1 cellular context compared by ENCODE assay signal in the genomic region with DNA sequence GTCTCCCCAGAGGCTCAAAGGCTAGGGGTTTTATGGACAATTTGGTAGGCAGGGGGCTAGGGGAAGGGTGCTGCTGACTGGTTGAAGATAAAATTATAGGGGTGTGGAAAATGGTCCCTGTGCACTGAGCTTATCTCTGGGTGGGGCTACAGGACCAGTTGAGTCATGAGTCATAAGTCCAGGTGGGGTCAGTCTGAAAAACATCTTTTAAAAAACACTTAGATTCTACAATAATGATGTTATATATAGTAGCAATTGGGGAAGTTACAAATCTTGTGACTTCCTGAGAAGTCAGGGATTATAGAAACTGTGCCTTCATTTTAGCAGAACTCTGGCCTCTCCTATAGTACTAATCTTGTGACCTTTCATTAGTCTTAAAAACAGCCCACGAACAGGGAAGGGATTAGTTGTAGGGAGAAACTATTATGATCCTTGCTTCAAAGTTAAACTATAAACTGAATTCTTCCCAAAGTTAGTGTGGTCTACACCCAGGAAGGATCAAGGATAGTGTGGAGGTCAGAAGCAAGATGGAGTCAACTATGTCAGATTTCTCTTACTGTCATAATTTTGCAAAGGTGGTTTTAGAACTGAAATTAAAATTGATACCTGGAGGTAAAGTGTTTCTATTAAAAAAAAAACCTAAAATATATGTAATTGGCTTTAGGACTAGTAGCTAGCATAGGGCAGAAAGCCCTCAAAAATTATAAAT.
TF ChIP-seq lines count a peak whose summit lies in the region.

No MANE protein-coding gene starts in this region.

TF ChIP-seq in K562, 482 proteins besides CTCF, POLR2A, EP300 and RAD21 (continued from another document and continues in another):
- TF ChIP-seq, protein P1, sequence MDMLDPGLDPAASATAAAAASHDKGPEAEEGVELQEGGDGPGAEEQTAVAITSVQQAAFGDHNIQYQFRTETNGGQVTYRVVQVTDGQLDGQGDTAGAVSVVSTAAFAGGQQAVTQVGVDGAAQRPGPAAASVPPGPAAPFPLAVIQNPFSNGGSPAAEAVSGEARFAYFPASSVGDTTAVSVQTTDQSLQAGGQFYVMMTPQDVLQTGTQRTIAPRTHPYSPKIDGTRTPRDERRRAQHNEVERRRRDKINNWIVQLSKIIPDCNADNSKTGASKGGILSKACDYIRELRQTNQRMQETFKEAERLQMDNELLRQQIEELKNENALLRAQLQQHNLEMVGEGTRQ (CRISPR knock-in tag; IDR thresholded peaks at IDR 0.05) = no peak
- TF ChIP-seq RFX7 (CRISPR knock-in tag; IDR thresholded peaks at IDR 0.05) (no peak), TOE1 (IDR thresholded peaks at IDR 0.05; ENCODE audit: borderline replicate concordance) (no peak), TOE1 (CRISPR knock-in tag; IDR thresholded peaks at IDR 0.05; ENCODE audit: borderline replicate concordance, low read depth) (no peak), MTA1 (IDR thresholded peaks at IDR 0.05; ENCODE audit: borderline replicate concordance) (no peak), COPS2 (conservative IDR thresholded peaks at IDR 0.05) (no peak), ELF1 (tag; IDR thresholded peaks at IDR 0.05) (no peak), ESRRA (IDR thresholded peaks at IDR 0.05; ENCODE audit: borderline replicate concordance, low read depth) (no peak), MTA3 (IDR thresholded peaks at IDR 0.05; ENCODE audit: borderline replicate concordance) (no peak), PTTG1 (tag; IDR thresholded peaks at IDR 0.05; ENCODE audit: low read depth) (peak; percentile 59; the same call in 1 of the 2 replicates), SPI1 (IDR thresholded peaks at IDR 0.05; ENCODE audit: borderline replicate concordance, low read depth, low read length) (no peak), HMG20A (CRISPR knock-in tag; conservative IDR thresholded peaks at IDR 0.05) (no peak), POLR3G (IDR thresholded peaks at IDR 0.05; ENCODE audit: extremely low read depth, insufficient read length, insufficient replicate concordance) (no peak), EP400 (IDR thresholded peaks at IDR 0.05) (no peak), TEAD1 (CRISPR knock-in tag; IDR thresholded peaks at IDR 0.05) (no peak), HNRNPH1 (optimal IDR thresholded peaks at IDR 0.05; ENCODE audit: low read depth, low read length) (no peak), ZNF143 (CRISPR knock-in tag; IDR thresholded peaks at IDR 0.05) (no peak), JUNB (CRISPR knock-in tag; conservative IDR thresholded peaks at IDR 0.05) (no peak), CXXC5 (CRISPR knock-in tag; IDR thresholded peaks at IDR 0.05) (peak; percentile 53), KLF6 (CRISPR knock-in tag; IDR thresholded peaks at IDR 0.05; ENCODE audit: borderline replicate concordance) (0 out of 2 replicates have a peak, but pooled peaks have one; percentile 33), PCBP2 (IDR thresholded peaks at IDR 0.05; ENCODE audit: low read depth, low read length, poor library complexity, severe bottlenecking) (no peak), SMAD4 (CRISPR knock-in tag; conservative IDR thresholded peaks at IDR 0.05) (peak; percentile 60), ATF7 (IDR thresholded peaks at IDR 0.05) (no peak), NR2C2 (CRISPR knock-in tag; IDR thresholded peaks at IDR 0.05) (no peak), NR2C2 (tag; IDR thresholded peaks at IDR 0.05) (no peak), ZFP36 (IDR thresholded peaks at IDR 0.05; ENCODE audit: low read depth, low read length, partially characterized antibody) (no peak), CBFA2T3 (IDR thresholded peaks at IDR 0.05) (peak; percentile 49), CBFA2T2 (conservative IDR thresholded peaks at IDR 0.05) (0 out of 2 replicates have a peak, but pooled peaks have one; percentile 15), ZNF561 (CRISPR knock-in tag; conservative IDR thresholded peaks at IDR 0.05) (no peak), GATAD2A (IDR thresholded peaks at IDR 0.05) (no peak), CEBPG (CRISPR knock-in tag; IDR thresholded peaks at IDR 0.05) (no peak), CEBPG (tag; conservative IDR thresholded peaks at IDR 0.05 in 1 of 2, IDR thresholded peaks at IDR 0.05 in 1 of 2) (no peak), RBM22 (IDR thresholded peaks at IDR 0.05; ENCODE audit: low read depth, low read length, poor library complexity, severe bottlenecking) (no peak), PHF21A (IDR thresholded peaks at IDR 0.05; ENCODE audit: borderline replicate concordance, low read depth) (no peak), ZNF217 (CRISPR knock-in tag; IDR thresholded peaks at IDR 0.05) (no peak), ZNF589 (CRISPR knock-in tag; IDR thresholded peaks at IDR 0.05; ENCODE audit: low read depth) (no peak), KDM5B (IDR thresholded peaks at IDR 0.05; ENCODE audit: insufficient replicate concordance, low read depth, low read length) (no peak), ZNF224 (CRISPR knock-in tag; IDR thresholded peaks at IDR 0.05) (no peak)
- TF ChIP-seq, protein P2, sequence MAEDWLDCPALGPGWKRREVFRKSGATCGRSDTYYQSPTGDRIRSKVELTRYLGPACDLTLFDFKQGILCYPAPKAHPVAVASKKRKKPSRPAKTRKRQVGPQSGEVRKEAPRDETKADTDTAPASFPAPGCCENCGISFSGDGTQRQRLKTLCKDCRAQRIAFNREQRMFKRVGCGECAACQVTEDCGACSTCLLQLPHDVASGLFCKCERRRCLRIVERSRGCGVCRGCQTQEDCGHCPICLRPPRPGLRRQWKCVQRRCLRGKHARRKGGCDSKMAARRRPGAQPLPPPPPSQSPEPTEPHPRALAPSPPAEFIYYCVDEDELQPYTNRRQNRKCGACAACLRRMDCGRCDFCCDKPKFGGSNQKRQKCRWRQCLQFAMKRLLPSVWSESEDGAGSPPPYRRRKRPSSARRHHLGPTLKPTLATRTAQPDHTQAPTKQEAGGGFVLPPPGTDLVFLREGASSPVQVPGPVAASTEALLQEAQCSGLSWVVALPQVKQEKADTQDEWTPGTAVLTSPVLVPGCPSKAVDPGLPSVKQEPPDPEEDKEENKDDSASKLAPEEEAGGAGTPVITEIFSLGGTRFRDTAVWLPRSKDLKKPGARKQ (CRISPR knock-in tag; IDR thresholded peaks at IDR 0.05) = no peak
- TF ChIP-seq, protein P3, sequence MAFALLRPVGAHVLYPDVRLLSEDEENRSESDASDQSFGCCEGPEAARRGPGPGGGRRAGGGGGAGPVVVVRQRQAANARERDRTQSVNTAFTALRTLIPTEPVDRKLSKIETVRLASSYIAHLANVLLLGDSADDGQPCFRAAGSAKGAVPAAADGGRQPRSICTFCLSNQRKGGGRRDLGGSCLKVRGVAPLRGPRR (CRISPR knock-in tag; IDR thresholded peaks at IDR 0.05) = no peak
- TF ChIP-seq, protein P4, sequence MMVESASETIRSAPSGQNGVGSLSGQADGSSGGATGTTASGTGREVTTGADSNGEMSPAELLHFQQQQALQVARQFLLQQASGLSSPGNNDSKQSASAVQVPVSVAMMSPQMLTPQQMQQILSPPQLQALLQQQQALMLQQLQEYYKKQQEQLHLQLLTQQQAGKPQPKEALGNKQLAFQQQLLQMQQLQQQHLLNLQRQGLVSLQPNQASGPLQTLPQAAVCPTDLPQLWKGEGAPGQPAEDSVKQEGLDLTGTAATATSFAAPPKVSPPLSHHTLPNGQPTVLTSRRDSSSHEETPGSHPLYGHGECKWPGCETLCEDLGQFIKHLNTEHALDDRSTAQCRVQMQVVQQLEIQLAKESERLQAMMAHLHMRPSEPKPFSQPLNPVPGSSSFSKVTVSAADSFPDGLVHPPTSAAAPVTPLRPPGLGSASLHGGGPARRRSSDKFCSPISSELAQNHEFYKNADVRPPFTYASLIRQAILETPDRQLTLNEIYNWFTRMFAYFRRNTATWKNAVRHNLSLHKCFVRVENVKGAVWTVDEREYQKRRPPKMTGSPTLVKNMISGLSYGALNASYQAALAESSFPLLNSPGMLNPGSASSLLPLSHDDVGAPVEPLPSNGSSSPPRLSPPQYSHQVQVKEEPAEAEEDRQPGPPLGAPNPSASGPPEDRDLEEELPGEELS (CRISPR knock-in tag; IDR thresholded peaks at IDR 0.05; ENCODE audit: borderline replicate concordance) = no peak
- TF ChIP-seq, protein P5, sequence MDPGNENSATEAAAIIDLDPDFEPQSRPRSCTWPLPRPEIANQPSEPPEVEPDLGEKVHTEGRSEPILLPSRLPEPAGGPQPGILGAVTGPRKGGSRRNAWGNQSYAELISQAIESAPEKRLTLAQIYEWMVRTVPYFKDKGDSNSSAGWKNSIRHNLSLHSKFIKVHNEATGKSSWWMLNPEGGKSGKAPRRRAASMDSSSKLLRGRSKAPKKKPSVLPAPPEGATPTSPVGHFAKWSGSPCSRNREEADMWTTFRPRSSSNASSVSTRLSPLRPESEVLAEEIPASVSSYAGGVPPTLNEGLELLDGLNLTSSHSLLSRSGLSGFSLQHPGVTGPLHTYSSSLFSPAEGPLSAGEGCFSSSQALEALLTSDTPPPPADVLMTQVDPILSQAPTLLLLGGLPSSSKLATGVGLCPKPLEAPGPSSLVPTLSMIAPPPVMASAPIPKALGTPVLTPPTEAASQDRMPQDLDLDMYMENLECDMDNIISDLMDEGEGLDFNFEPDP (CRISPR knock-in tag; IDR thresholded peaks at IDR 0.05) = no peak
- TF ChIP-seq, protein P6, sequence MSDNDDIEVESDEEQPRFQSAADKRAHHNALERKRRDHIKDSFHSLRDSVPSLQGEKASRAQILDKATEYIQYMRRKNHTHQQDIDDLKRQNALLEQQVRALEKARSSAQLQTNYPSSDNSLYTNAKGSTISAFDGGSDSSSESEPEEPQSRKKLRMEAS (CRISPR knock-in tag; IDR thresholded peaks at IDR 0.05) = no peak
- TF ChIP-seq, protein P7, sequence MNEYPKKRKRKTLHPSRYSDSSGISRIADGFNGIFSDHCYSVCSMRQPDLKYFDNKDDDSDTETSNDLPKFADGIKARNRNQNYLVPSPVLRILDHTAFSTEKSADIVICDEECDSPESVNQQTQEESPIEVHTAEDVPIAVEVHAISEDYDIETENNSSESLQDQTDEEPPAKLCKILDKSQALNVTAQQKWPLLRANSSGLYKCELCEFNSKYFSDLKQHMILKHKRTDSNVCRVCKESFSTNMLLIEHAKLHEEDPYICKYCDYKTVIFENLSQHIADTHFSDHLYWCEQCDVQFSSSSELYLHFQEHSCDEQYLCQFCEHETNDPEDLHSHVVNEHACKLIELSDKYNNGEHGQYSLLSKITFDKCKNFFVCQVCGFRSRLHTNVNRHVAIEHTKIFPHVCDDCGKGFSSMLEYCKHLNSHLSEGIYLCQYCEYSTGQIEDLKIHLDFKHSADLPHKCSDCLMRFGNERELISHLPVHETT (CRISPR knock-in tag; conservative IDR thresholded peaks at IDR 0.05 in 1 of 2, IDR thresholded peaks at IDR 0.05 in 1 of 2) = no peak
- TF ChIP-seq, protein P8, sequence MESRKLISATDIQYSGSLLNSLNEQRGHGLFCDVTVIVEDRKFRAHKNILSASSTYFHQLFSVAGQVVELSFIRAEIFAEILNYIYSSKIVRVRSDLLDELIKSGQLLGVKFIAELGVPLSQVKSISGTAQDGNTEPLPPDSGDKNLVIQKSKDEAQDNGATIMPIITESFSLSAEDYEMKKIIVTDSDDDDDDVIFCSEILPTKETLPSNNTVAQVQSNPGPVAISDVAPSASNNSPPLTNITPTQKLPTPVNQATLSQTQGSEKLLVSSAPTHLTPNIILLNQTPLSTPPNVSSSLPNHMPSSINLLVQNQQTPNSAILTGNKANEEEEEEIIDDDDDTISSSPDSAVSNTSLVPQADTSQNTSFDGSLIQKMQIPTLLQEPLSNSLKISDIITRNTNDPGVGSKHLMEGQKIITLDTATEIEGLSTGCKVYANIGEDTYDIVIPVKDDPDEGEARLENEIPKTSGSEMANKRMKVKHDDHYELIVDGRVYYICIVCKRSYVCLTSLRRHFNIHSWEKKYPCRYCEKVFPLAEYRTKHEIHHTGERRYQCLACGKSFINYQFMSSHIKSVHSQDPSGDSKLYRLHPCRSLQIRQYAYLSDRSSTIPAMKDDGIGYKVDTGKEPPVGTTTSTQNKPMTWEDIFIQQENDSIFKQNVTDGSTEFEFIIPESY (CRISPR knock-in tag; IDR thresholded peaks at IDR 0.05) = no peak
- TF ChIP-seq, protein P9, sequence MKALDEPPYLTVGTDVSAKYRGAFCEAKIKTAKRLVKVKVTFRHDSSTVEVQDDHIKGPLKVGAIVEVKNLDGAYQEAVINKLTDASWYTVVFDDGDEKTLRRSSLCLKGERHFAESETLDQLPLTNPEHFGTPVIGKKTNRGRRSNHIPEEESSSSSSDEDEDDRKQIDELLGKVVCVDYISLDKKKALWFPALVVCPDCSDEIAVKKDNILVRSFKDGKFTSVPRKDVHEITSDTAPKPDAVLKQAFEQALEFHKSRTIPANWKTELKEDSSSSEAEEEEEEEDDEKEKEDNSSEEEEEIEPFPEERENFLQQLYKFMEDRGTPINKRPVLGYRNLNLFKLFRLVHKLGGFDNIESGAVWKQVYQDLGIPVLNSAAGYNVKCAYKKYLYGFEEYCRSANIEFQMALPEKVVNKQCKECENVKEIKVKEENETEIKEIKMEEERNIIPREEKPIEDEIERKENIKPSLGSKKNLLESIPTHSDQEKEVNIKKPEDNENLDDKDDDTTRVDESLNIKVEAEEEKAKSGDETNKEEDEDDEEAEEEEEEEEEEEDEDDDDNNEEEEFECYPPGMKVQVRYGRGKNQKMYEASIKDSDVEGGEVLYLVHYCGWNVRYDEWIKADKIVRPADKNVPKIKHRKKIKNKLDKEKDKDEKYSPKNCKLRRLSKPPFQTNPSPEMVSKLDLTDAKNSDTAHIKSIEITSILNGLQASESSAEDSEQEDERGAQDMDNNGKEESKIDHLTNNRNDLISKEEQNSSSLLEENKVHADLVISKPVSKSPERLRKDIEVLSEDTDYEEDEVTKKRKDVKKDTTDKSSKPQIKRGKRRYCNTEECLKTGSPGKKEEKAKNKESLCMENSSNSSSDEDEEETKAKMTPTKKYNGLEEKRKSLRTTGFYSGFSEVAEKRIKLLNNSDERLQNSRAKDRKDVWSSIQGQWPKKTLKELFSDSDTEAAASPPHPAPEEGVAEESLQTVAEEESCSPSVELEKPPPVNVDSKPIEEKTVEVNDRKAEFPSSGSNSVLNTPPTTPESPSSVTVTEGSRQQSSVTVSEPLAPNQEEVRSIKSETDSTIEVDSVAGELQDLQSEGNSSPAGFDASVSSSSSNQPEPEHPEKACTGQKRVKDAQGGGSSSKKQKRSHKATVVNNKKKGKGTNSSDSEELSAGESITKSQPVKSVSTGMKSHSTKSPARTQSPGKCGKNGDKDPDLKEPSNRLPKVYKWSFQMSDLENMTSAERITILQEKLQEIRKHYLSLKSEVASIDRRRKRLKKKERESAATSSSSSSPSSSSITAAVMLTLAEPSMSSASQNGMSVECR (CRISPR knock-in tag; IDR thresholded peaks at IDR 0.05) = no peak
- TF ChIP-seq, protein P10, sequence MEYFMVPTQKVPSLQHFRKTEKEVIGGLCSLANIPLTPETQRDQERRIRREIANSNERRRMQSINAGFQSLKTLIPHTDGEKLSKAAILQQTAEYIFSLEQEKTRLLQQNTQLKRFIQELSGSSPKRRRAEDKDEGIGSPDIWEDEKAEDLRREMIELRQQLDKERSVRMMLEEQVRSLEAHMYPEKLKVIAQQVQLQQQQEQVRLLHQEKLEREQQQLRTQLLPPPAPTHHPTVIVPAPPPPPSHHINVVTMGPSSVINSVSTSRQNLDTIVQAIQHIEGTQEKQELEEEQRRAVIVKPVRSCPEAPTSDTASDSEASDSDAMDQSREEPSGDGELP (CRISPR knock-in tag; IDR thresholded peaks at IDR 0.05; ENCODE audit: borderline replicate concordance) = no peak
- TF ChIP-seq, protein P11, sequence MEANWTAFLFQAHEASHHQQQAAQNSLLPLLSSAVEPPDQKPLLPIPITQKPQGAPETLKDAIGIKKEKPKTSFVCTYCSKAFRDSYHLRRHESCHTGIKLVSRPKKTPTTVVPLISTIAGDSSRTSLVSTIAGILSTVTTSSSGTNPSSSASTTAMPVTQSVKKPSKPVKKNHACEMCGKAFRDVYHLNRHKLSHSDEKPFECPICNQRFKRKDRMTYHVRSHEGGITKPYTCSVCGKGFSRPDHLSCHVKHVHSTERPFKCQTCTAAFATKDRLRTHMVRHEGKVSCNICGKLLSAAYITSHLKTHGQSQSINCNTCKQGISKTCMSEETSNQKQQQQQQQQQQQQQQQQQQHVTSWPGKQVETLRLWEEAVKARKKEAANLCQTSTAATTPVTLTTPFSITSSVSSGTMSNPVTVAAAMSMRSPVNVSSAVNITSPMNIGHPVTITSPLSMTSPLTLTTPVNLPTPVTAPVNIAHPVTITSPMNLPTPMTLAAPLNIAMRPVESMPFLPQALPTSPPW (CRISPR knock-in tag; IDR thresholded peaks at IDR 0.05) = no peak
